1 cellular context compared by ENCODE assay signal in genomic region chr19:50401505-50402450, GRCh38.
TF ChIP-seq lines count a peak whose summit lies in the region.

No MANE protein-coding gene starts in this region.

TF ChIP-seq in SK-N-SH, 30 proteins besides CTCF, POLR2A, EP300 and RAD21 (continued from another document):
- TF ChIP-seq SMC3 (IDR thresholded peaks at IDR 0.05; ENCODE audit: low read depth, low read length): no peak
